8 cellular contexts compared by ENCODE assay signal in the genomic region with DNA sequence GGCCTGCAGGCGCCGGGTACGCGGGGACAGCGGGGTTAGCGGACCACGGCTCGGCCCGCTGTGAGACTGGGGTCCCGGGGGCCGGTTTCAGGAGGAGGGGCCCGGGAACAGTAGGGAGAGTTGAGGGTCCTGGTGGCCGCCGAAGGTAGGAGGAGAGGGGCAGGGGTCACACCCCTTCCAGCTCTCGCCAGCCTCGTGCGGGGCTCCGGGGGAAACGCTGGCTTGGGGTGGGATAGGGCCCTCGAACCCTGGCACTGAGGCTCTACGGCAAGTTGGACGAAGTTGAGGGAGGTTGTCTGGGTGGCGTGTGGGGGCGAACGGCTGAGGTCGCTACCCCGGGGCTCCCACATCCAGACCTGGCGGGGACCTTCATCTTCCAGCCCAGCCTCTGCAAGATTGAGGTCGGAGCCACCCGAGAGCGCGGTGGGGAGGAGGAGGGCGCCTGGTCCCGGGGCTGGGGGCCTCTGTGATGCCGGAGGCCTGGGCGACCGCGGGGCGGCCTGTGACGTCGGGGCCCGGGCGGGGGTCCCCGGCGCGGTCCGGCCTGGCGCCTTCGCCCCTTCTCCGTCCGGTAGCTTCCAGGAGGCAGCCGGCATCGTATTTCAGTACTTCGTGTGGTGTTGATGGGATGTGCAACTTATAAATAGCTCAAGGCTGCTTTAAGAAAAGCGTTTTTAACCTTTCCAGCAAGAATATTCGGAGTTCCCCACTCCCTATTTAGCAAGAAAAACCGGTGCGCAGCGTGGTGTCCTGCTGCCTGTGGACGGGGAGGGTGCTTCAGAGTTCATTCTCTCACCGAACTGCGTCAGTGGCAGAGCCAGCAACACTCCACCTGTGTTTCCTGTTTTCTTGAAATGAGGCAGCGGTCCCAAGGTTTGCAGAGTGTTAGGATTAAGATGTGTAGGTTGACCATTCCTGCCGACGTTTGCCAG. TPM values are rescaled to one million over a fixed set of nuclear protein-coding genes. Genes with fewer than 3 reads are reported as not detected.
DNase-seq lines count a peak whose midpoint lies in the region; ATAC-seq, FAIRE-seq and TF ChIP-seq lines count a peak whose summit lies in the region.

No MANE protein-coding gene starts in this region.

- FAIRE-seq in astrocyte (lab: Jason Lieb, UNC): no peak

- H3K4me2 ChIP-seq in astrocyte (ENCODE audit: low read length) (peak overlapping the region; percentile 85), skeletal muscle satellite cell (ENCODE audit: low read length) (peak overlapping the region; percentile 97)

- H3K4me1 Mint-ChIP-seq in astrocyte (ENCODE audit: low read depth, unreplicated experiment): peaks cover 12% of the 10 kb centered on the region

- no peaks in the 10 kb centered on the region for H3K9me3 ChIP-seq in RWPE2 (ENCODE audit: severe bottlenecking)
- no peaks in the 10 kb centered on the region for H3K9me3 ChIP-seq in astrocyte (ENCODE audit: insufficient read depth, low read depth, low read length)
- no peaks in the 10 kb centered on the region for H3K9me3 ChIP-seq in iPS-15b (ENCODE audit: control insufficient read depth, insufficient read depth, low read length)
- H3K9me3 ChIP-seq in skeletal muscle satellite cell (replicated peaks; ENCODE audit: low read length): no peaks in the 10 kb centered on the region

- H3K27ac Mint-ChIP-seq in astrocyte (ENCODE audit: unreplicated experiment): peak overlapping the region; percentile 47

- H3K27me3 ChIP-seq in RWPE2 (ENCODE audit: insufficient read depth, poor library complexity, severe bottlenecking) (no peaks in the 10 kb centered on the region), astrocyte (ENCODE audit: insufficient read depth, low read length) (peaks cover 2% of the 10 kb centered on the region), iPS-15b (ENCODE audit: control insufficient read depth, insufficient read depth, low read length) (peaks cover 32% of the 10 kb centered on the region), skeletal muscle satellite cell (ENCODE audit: control insufficient read depth, insufficient read depth, low read length) (no peaks in the 10 kb centered on the region)

- peaks cover 2% of the 10 kb centered on the region for H3K36me3 Mint-ChIP-seq in astrocyte (ENCODE audit: low read depth, unreplicated experiment)

- ATAC-seq in RWPE2 (ENCODE audit: low read depth) (peak; percentile 16; the same call in 1 of the 3 replicates), HG02840 (IDR thresholded peaks at IDR 0.05; ENCODE audit: low FRiP score, unreplicated experiment) (no peak)

- DNase-seq in COLO668 (lab: John Stamatoyannopoulos, UW; ENCODE audit: unreplicated experiment): peak; percentile 35
- DNase-seq in HCEC 1CT: peak; percentile 9
- no peak for DNase-seq in RWPE2 (ENCODE audit: low spot score)
- peak; percentile 26 for DNase-seq in astrocyte (ENCODE audit: low read depth)
- no peak for DNase-seq in NCI-H187 (lab: John Stamatoyannopoulos, UW)

- peak overlapping the region; percentile 83 for H3K9ac ChIP-seq in astrocyte (ENCODE audit: low read length)
- no peak overlapping the region for H3K9ac ChIP-seq in iPS-15b (ENCODE audit: low read depth, low read length)
- peak overlapping the region; percentile 89 for H3K9ac ChIP-seq in skeletal muscle satellite cell (ENCODE audit: low read depth, low read length)

- H3K79me2 ChIP-seq in astrocyte (ENCODE audit: insufficient read depth, low read length): peaks cover 27% of the 10 kb centered on the region

- H4K20me1 ChIP-seq in astrocyte (ENCODE audit: insufficient read depth, low read length): peaks cover 12% of the 10 kb centered on the region

- H3K36me3 ChIP-seq in RWPE2 (ENCODE audit: low read depth) (no peaks in the 10 kb centered on the region), astrocyte (ENCODE audit: insufficient read depth, low read length) (no peaks in the 10 kb centered on the region), iPS-15b (ENCODE audit: control insufficient read depth, insufficient read depth, low read length) (no peaks in the 10 kb centered on the region), skeletal muscle satellite cell (ENCODE audit: insufficient read depth, low read length) (no peaks in the 10 kb centered on the region)

- peaks cover 2% of the 10 kb centered on the region for H3K9me3 Mint-ChIP-seq in astrocyte (ENCODE audit: unreplicated experiment)

- TF ChIP-seq CTCF in RWPE2 (IDR thresholded peaks at IDR 0.05; ENCODE audit: poor library complexity, severe bottlenecking) (no peak), astrocyte (IDR thresholded peaks at IDR 0.05; ENCODE audit: insufficient read depth, low read depth, low read length) (no peak)

- peak overlapping the region; percentile 88 for H2AFZ ChIP-seq in astrocyte (ENCODE audit: low read depth, low read length)

- no peak overlapping the region for H3K27ac ChIP-seq in RWPE2 (ENCODE audit: poor library complexity, severe bottlenecking)
- peak overlapping the region; percentile 60 for H3K27ac ChIP-seq in astrocyte (ENCODE audit: low read depth, low read length)

- H3K4me1 ChIP-seq in RWPE2 (ENCODE audit: insufficient read depth, poor library complexity, severe bottlenecking): peaks cover 3% of the 10 kb centered on the region
- H3K4me1 ChIP-seq in astrocyte (ENCODE audit: insufficient read depth, low read length): peaks cover 10% of the 10 kb centered on the region
- H3K4me1 ChIP-seq in iPS-15b (ENCODE audit: control insufficient read depth, insufficient read depth, low read length): peaks cover 8% of the 10 kb centered on the region
- H3K4me1 ChIP-seq in skeletal muscle satellite cell (ENCODE audit: control insufficient read depth, insufficient read depth, low read length): peaks cover 16% of the 10 kb centered on the region

- H3K4me3 ChIP-seq in RWPE2 (ENCODE audit: severe bottlenecking) (peak overlapping the region; percentile 86), astrocyte (ENCODE audit: insufficient read depth, low read depth, low read length) (peak overlapping the region; percentile 66), iPS-15b (ENCODE audit: low read depth, low read length) (peak overlapping the region; percentile 58), skeletal muscle satellite cell (ENCODE audit: low read length) (peak overlapping the region; percentile 98)

- H3K27me3 Mint-ChIP-seq in astrocyte (ENCODE audit: low read depth, unreplicated experiment): no peaks in the 10 kb centered on the region

- peak overlapping the region; percentile 93 for H3K4me3 Mint-ChIP-seq in astrocyte (ENCODE audit: unreplicated experiment)

RNA-seq across cellular contexts. Expression of gene HABP4, which starts 0.9 kb away (rescaled TPM):
- 18.1 and 20.1 TPM in 2 replicates for total RNA-seq in astrocyte
- total RNA-seq in skeletal muscle satellite cell (2012; rRNA removed): 6.8 and 12.4 TPM in 2 replicates

RNA-seq across cellular contexts. Expression of gene ZNF367, which starts 32.7 kb away (rescaled TPM):
- 0.41 and 0.89 TPM in 2 replicates for total RNA-seq in astrocyte
- total RNA-seq in skeletal muscle satellite cell (2012; rRNA removed): 4.2 and 5.8 TPM in 2 replicates

Comparison
In these comparisons a context has a peak if more than half of its experiments do, and no peak if none do; other contexts are left out.
1. DNase-seq: peak in COLO668 (single experiment), HCEC 1CT (single experiment) and astrocyte (single experiment); none in RWPE2 (single experiment) and NCI-H187 (0 of 2).
2. Peak in every context shown above with its lines, with median percentiles within 50 percentile points of each other: H3K4me3 ChIP-seq.